In the genomic region with DNA sequence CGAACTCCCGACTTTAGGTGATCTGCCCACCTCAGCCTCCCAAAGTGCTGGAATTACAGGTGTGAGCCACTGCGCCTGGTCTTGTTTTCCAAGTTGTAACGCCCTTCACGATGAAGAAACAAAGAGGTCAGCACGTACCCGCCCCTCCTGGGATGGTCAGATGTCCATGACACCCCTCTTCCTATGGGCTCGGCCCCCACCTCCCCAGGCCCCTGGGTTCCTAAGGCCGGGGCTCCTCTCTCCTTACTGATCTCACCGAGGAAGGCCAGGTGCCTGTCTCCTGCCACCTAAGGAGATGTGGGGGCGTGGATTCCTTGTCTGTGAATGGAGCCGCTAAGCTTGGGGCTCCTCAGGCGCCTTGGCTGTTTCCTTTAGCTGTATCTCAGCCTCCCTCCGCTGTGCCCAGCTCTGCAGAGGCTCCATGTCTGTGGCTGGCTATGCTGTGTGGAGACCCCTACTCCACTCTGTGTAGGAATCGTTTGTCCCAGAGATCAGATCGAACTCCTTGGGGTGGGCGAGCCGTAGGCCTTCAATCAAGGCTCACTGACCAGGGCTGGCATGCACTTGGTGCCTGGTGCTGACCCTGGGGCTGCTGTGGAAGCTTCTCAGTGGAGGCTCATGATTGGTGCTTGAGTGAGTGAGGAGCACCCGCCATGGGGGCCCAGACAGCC, we compare ENCODE assay signal across 29 cellular contexts. TPM values are rescaled to one million over a fixed set of nuclear protein-coding genes. Genes with fewer than 3 reads are reported as not detected.
DNase-seq lines count a peak whose midpoint lies in the region; ATAC-seq and TF ChIP-seq lines count a peak whose summit lies in the region.
"Had no signal": no experiment of that assay in that cellular context is flagged by ENCODE, and none has a peak within 500 bp of the region (broad histone marks: within the 10 kb centered on the region; RNA-seq: fewer than 3 reads in every experiment).

No MANE protein-coding gene starts in this region.

- H3K4me3 ChIP-seq in smooth muscle cell: no peak overlapping the region
- H3K4me3 ChIP-seq: BLaER1 treated with 17β-estradiol and CSF1 and Interleukin-3, amounts not matched to agents 10 nM and 100 nM; neural progenitor cell; prostate gland; tibial artery had no signal

- intact Hi-C loops in MCF 10A (cut with micrococcal nuclease): no loop called here

- H3K36me3 Mint-ChIP-seq in activated CD8-positive, alpha-beta memory T cell treated with anti-CD3 and anti-CD28 coated beads, Interleukin-2, amount 10 ng/mL, durations not matched to agents 7 days and 5 days: no peaks in the 10 kb centered on the region
- H3K36me3 Mint-ChIP-seq in MCF 10A (ENCODE audit: insufficient read depth, unreplicated experiment): no peaks in the 10 kb centered on the region
- H3K36me3 Mint-ChIP-seq: brain, neural progenitor cell had no signal

- H3K36me3 ChIP-seq in smooth muscle cell (ENCODE audit: low read depth): no peaks in the 10 kb centered on the region
- H3K36me3 ChIP-seq: BLaER1 treated with 17β-estradiol and CSF1 and Interleukin-3, amounts not matched to agents 10 nM and 100 nM; neural progenitor cell; prostate gland; tibial artery had no signal

- peak overlapping the region; percentile 35 for H3K4me2 ChIP-seq in smooth muscle cell
- H3K4me2 ChIP-seq: BLaER1 treated with 17β-estradiol and CSF1 and Interleukin-3, amounts not matched to agents 10 nM and 100 nM; neural progenitor cell had no signal

- H3K79me2 ChIP-seq in smooth muscle cell (ENCODE audit: low read depth): no peaks in the 10 kb centered on the region

- no peaks in the 10 kb centered on the region for H3K9me3 Mint-ChIP-seq in activated CD8-positive, alpha-beta memory T cell treated with anti-CD3 and anti-CD28 coated beads, Interleukin-2, amount 10 ng/mL, durations not matched to agents 7 days and 5 days (ENCODE audit: low read depth)
- no peaks in the 10 kb centered on the region for H3K9me3 Mint-ChIP-seq in MCF 10A (ENCODE audit: unreplicated experiment)
- H3K9me3 Mint-ChIP-seq: brain; HFFc6; neural progenitor cell; stimulated activated naive CD8-positive, alpha-beta T cell treated with anti-CD3 and anti-CD28 coated beads, Interleukin-15, Interleukin-2, amounts not matched to agents 100 ng/mL and 50 ng/mL, for 24 hours; T-helper 1 cell treated with Interleukin-12 subunit alpha and Interleukin-12 subunit beta and Interleukin-4 antibody, amounts not matched to agents 30 μg/mL and 1 μg/mL, for 36 hours had no signal

- DNase-seq in GM03348 (ENCODE audit: low spot score) (peak; percentile 4), left lobe of liver (ENCODE audit: low spot score) (peak; percentile 27), smooth muscle cell (lab: John Stamatoyannopoulos, UW; ENCODE audit: unreplicated experiment) (no peak), NOMO-1 treated with DMSO at 0.1 percent for 48 hours (lab: John Stamatoyannopoulos, UW; ENCODE audit: unreplicated experiment) (no peak), MCF 10A (ENCODE audit: unreplicated experiment) (no peak), kidney glomerular epithelial cell (lab: John Stamatoyannopoulos, UW) (no peak)
- peak; percentile 39 for DNase-seq in activated CD8-positive, alpha-beta memory T cell treated with anti-CD3 and anti-CD28 coated beads, Interleukin-2, amount 10 ng/mL, durations not matched to agents 7 days and 5 days
- DNase-seq: activated T-cell treated with anti-CD3 and anti-CD28 coated beads, Interleukin-2, amount 50 U/mL, for 48 hours; COR-L47; DMS79; effector CD4-positive, alpha-beta T cell; GF-D8; glutamatergic neuron; HFFc6; mammary epithelial cell; NCI-H1436; NCI-H446; NCI-H774; RPMI8226; tibial artery had no signal

- WGBS in smooth muscle cell (ENCODE audit: low lambda C conversion rate): 81% methylated on average over 19 of the region's 19 CpGs

- no peaks in the 10 kb centered on the region for H4K20me1 ChIP-seq in smooth muscle cell (ENCODE audit: low read depth)
- H4K20me1 ChIP-seq: BLaER1 treated with 17β-estradiol and CSF1 and Interleukin-3, amounts not matched to agents 10 nM and 100 nM had no signal

- POLR2A ChIA-PET in MCF 10A (lab: Yijun Ruan, JAX): no interaction called here

- no peak overlapping the region for H3K4me3 Mint-ChIP-seq in activated CD8-positive, alpha-beta memory T cell treated with anti-CD3 and anti-CD28 coated beads, Interleukin-2, amount 10 ng/mL, durations not matched to agents 7 days and 5 days
- no peak overlapping the region for H3K4me3 Mint-ChIP-seq in MCF 10A (ENCODE audit: unreplicated experiment)
- H3K4me3 Mint-ChIP-seq: brain; HFFc6; neural progenitor cell; stimulated activated naive CD8-positive, alpha-beta T cell treated with anti-CD3 and anti-CD28 coated beads, Interleukin-15, Interleukin-2, amounts not matched to agents 100 ng/mL and 50 ng/mL, for 24 hours; T-helper 1 cell treated with Interleukin-12 subunit alpha and Interleukin-12 subunit beta and Interleukin-4 antibody, amounts not matched to agents 30 μg/mL and 1 μg/mL, for 36 hours had no signal

- peaks cover 14% of the 10 kb centered on the region for H3K4me1 Mint-ChIP-seq in activated CD8-positive, alpha-beta memory T cell treated with anti-CD3 and anti-CD28 coated beads, Interleukin-2, amount 10 ng/mL, durations not matched to agents 7 days and 5 days
- H3K4me1 Mint-ChIP-seq in MCF 10A (ENCODE audit: insufficient read depth, unreplicated experiment): no peaks in the 10 kb centered on the region

- H2AFZ ChIP-seq in smooth muscle cell (ENCODE audit: low read depth): no peak overlapping the region
- H2AFZ ChIP-seq: neural progenitor cell had no signal

- H3K27ac Mint-ChIP-seq in activated CD8-positive, alpha-beta memory T cell treated with anti-CD3 and anti-CD28 coated beads, Interleukin-2, amount 10 ng/mL, durations not matched to agents 7 days and 5 days: no peak overlapping the region
- H3K27ac Mint-ChIP-seq in MCF 10A (ENCODE audit: low read depth, unreplicated experiment): no peak overlapping the region
- H3K27ac Mint-ChIP-seq: HFFc6; neural progenitor cell; stimulated activated naive CD8-positive, alpha-beta T cell treated with anti-CD3 and anti-CD28 coated beads, Interleukin-15, Interleukin-2, amounts not matched to agents 100 ng/mL and 50 ng/mL, for 24 hours; T-helper 1 cell treated with Interleukin-12 subunit alpha and Interleukin-12 subunit beta and Interleukin-4 antibody, amounts not matched to agents 30 μg/mL and 1 μg/mL, for 36 hours had no signal

- no peak for ATAC-seq in activated CD8-positive, alpha-beta memory T cell treated with anti-CD3 and anti-CD28 coated beads, Interleukin-2, amount 10 ng/mL, durations not matched to agents 7 days and 5 days
- no peak for ATAC-seq in left lobe of liver

- H3K27ac ChIP-seq in smooth muscle cell (ENCODE audit: low read depth): no peak overlapping the region
- H3K27ac ChIP-seq: BLaER1 treated with 17β-estradiol and CSF1 and Interleukin-3, amounts not matched to agents 10 nM and 100 nM; epithelial cell of prostate; neural progenitor cell; prostate gland; tibial artery had no signal

- BruUV-seq in MCF 10A (replicated peaks; lab: Mats Ljungman, UMichigan): no TSS peak

- H3K27me3 ChIP-seq in smooth muscle cell (ENCODE audit: low read depth): no peaks in the 10 kb centered on the region
- H3K27me3 ChIP-seq: BLaER1 treated with 17β-estradiol and CSF1 and Interleukin-3, amounts not matched to agents 10 nM and 100 nM; tibial artery had no signal

- H3K9me3 ChIP-seq in smooth muscle cell (replicated peaks; ENCODE audit: low read depth): no peaks in the 10 kb centered on the region
- H3K9me3 ChIP-seq: prostate gland, tibial artery had no signal

- CTCF ChIA-PET in activated CD8-positive, alpha-beta memory T cell treated with anti-CD3 and anti-CD28 coated beads, Interleukin-2, amount 10 ng/mL, durations not matched to agents 7 days and 5 days (lab: Charles Lee): interaction anchor here (0.8 kb wide), 1 partner anchor 15 kb away, joined by 3 read pairs; no protein-coding TSS in a partner anchor
- CTCF ChIA-PET in MCF 10A (lab: Yijun Ruan, JAX): no interaction called here

- H3F3A ChIP-seq in smooth muscle cell (ENCODE audit: low read depth): peaks cover 4% of the 10 kb centered on the region

- H3K9ac ChIP-seq in smooth muscle cell (ENCODE audit: low read depth): peak overlapping the region; percentile 5
- H3K9ac ChIP-seq: BLaER1 treated with 17β-estradiol and CSF1 and Interleukin-3, amounts not matched to agents 10 nM and 100 nM; neural progenitor cell had no signal

- TF ChIP-seq CTCF in smooth muscle cell (IDR thresholded peaks at IDR 0.05; ENCODE audit: borderline replicate concordance, insufficient read depth, poor library complexity, severe bottlenecking): no peak
- no peak for TF ChIP-seq CTCF in MCF 10A (IDR thresholded peaks at IDR 0.05; ENCODE audit: unreplicated experiment)

- no peaks in the 10 kb centered on the region for H3K27me3 Mint-ChIP-seq in activated CD8-positive, alpha-beta memory T cell treated with anti-CD3 and anti-CD28 coated beads, Interleukin-2, amount 10 ng/mL, durations not matched to agents 7 days and 5 days
- peaks cover 2% of the 10 kb centered on the region for H3K27me3 Mint-ChIP-seq in MCF 10A (ENCODE audit: insufficient read depth, unreplicated experiment)
- H3K27me3 Mint-ChIP-seq: brain; stimulated activated naive CD8-positive, alpha-beta T cell treated with anti-CD3 and anti-CD28 coated beads, Interleukin-15, Interleukin-2, amounts not matched to agents 100 ng/mL and 50 ng/mL, for 24 hours had no signal

- H3K4me1 ChIP-seq in smooth muscle cell (ENCODE audit: low read depth): no peaks in the 10 kb centered on the region
- H3K4me1 ChIP-seq: neural progenitor cell, prostate gland, tibial artery had no signal

RNA-seq across cellular contexts. Expression of a gene that starts 8.8 kb away (rescaled TPM):
- under 1 TPM; 0.23 to 0.32 TPM for total RNA-seq in activated CD8-positive, alpha-beta memory T cell treated with anti-CD3 and anti-CD28 coated beads, Interleukin-2, amount 10 ng/mL, durations not matched to agents 7 days and 5 days
- total RNA-seq in left lobe of liver: 40.1 TPM
- total RNA-seq in smooth muscle cell: 18.1 and 24.9 TPM in 2 replicates
- 24.0 and 30.8 TPM in 2 replicates for polyA plus RNA-seq in smooth muscle cell
- total RNA-seq in MCF 10A (2022): not detected in 2 replicates
- total RNA-seq: HFFc6, mammary epithelial cell, SK-MEL-5 had no signal
- polyA plus RNA-seq: mammary epithelial cell had no signal

RNA-seq across cellular contexts. Expression of a gene that starts 28.6 kb away (rescaled TPM):
- 1,000 to 10,000 TPM; 1,010 to 1,163 TPM for total RNA-seq in activated CD8-positive, alpha-beta memory T cell treated with anti-CD3 and anti-CD28 coated beads, Interleukin-2, amount 10 ng/mL, durations not matched to agents 7 days and 5 days
- total RNA-seq in left lobe of liver (388 TPM), smooth muscle cell (2,961 and 3,073 TPM in 2 replicates), MCF 10A (2022) (1,765 and 1,834 TPM in 2 replicates)
- 458 and 471 TPM in 2 replicates for polyA plus RNA-seq in smooth muscle cell

RNA-seq across cellular contexts. Expression of a gene that starts 45.5 kb away (rescaled TPM):
- total RNA-seq in activated CD8-positive, alpha-beta memory T cell treated with anti-CD3 and anti-CD28 coated beads, Interleukin-2, amount 10 ng/mL, durations not matched to agents 7 days and 5 days: 10 to 100 TPM; 26.3 to 32.9 TPM
- 9.5 TPM for total RNA-seq in left lobe of liver
- 18.3 and 22.0 TPM in 2 replicates for total RNA-seq in smooth muscle cell
- 32.7 and 39.2 TPM in 2 replicates for polyA plus RNA-seq in smooth muscle cell
- total RNA-seq in MCF 10A (2022): 43.2 and 48.3 TPM in 2 replicates

RNA-seq across cellular contexts. Expression of a gene that starts 54.3 kb away (rescaled TPM):
- not detected for total RNA-seq in activated CD8-positive, alpha-beta memory T cell treated with anti-CD3 and anti-CD28 coated beads, Interleukin-2, amount 10 ng/mL, durations not matched to agents 7 days and 5 days
- 0.20 TPM for total RNA-seq in left lobe of liver
- total RNA-seq in smooth muscle cell: not detected in 2 replicates
- polyA plus RNA-seq in smooth muscle cell: not detected in 2 replicates
- not detected in 2 replicates for total RNA-seq in MCF 10A (2022)
- total RNA-seq: activated CD8-positive, alpha-beta memory T cell treated with anti-CD3 and anti-CD28 coated beads for 36 hours; HFFc6; mammary epithelial cell; SK-MEL-5 had no signal
- polyA plus RNA-seq: mammary epithelial cell had no signal

Comparison
In these comparisons a context has a peak if more than half of its experiments do, and no peak if none do; other contexts are left out.
1. DNase-seq: peak in GM03348 (single experiment), activated CD8-positive, alpha-beta memory T cell treated with anti-CD3 and anti-CD28 coated beads, Interleukin-2, amount 10 ng/mL, durations not matched to agents 7 days and 5 days (single experiment) and left lobe of liver (single experiment); none in smooth muscle cell (single experiment), NOMO-1 treated with DMSO at 0.1 percent for 48 hours (single experiment), MCF 10A (single experiment) and kidney glomerular epithelial cell (single experiment).
2. RNA of a gene that starts 8.8 kb away (total RNA-seq): 40.1 TPM in left lobe of liver (single experiment) and 18.1 to 24.9 TPM in smooth muscle cell; 0.23 to 0.32 TPM in activated CD8-positive, alpha-beta memory T cell treated with anti-CD3 and anti-CD28 coated beads, Interleukin-2, amount 10 ng/mL, durations not matched to agents 7 days and 5 days and not detected in MCF 10A; every median in the first group is over 10 times any median in the second.